Comparison of ENCODE assay signal across 30 cellular contexts in genomic region chr3:88090681-88091080, GRCh38.
"Had no signal": no experiment of that assay in that cellular context is flagged by ENCODE, and none has a peak within 500 bp of the region (broad histone marks: within the 10 kb centered on the region; RNA-seq: fewer than 3 reads in every experiment).

No MANE protein-coding gene starts in this region.

- H3K9me3 ChIP-seq: adrenal gland, body of pancreas, esophagus muscularis mucosa, gastrocnemius medialis had no signal

- FAIRE-seq: colon had no signal

- DNase-seq: activated CD4-positive, alpha-beta memory T cell treated with anti-CD3 and anti-CD28 coated beads for 36 hours; activated CD4-positive, alpha-beta T cell treated with anti-CD3 and anti-CD28 coated beads for 36 hours; activated CD4-positive, alpha-beta T cell treated with anti-CD3 and anti-CD28 coated beads, Interleukin-2, amount 10 ng/mL, durations not matched to agents 24 days and 14 days; activated CD4-positive, CD25-positive, alpha-beta regulatory T cell; activated CD4-positive, CD25-positive, alpha-beta regulatory T cell treated with anti-CD3 and anti-CD28 coated beads, Interleukin-2, amount 50 U/mL, for 72 hours; activated CD8-positive, alpha-beta memory T cell treated with anti-CD3 and anti-CD28 coated beads, Interleukin-2, amount 10 ng/mL, durations not matched to agents 7 days and 5 days; activated CD8-positive, alpha-beta memory T cell treated with anti-CD3 and anti-CD28 coated beads, Interleukin-2, amount 50 U/mL, for 4 hours; activated CD8-positive, alpha-beta T cell treated with anti-CD3 and anti-CD28 coated beads, Interleukin-2, amount 10 ng/mL, durations not matched to agents 7 days and 5 days; activated effector memory CD4-positive, alpha-beta T cell treated with anti-CD3 and anti-CD28 coated beads, Interleukin-2, amount 50 U/mL, for 16 hours; activated naive CD4-positive, alpha-beta T cell treated with anti-CD3 and anti-CD28 coated beads for 36 hours; activated naive CD8-positive, alpha-beta T cell treated with anti-CD3 and anti-CD28 coated beads for 36 hours; activated naive CD8-positive, alpha-beta T cell treated with anti-CD3 and anti-CD28 coated beads, Interleukin-2, amount 50 U/mL, for 24 hours; activated T-cell treated with anti-CD3 and anti-CD28 coated beads, Interleukin-2, amount 50 U/mL, for 1 hour; activated T-cell treated with anti-CD3 and anti-CD28 coated beads, Interleukin-2, amount 50 U/mL, for 48 hours; adrenal gland; amygdala; aorta; body of pancreas; caudate nucleus; cortex of kidney; dermis blood vessel endothelial cell; effector CD4-positive, alpha-beta T cell; effector memory CD8-positive, alpha-beta T cell; foreskin keratinocyte; gastrocnemius medialis; glutamatergic neuron; heart left ventricle; T-helper 2 cell had no signal

- H3K27ac ChIP-seq: adrenal gland, body of pancreas, esophagus muscularis mucosa, foreskin keratinocyte, gastrocnemius medialis, heart left ventricle had no signal

- H3K4me1 ChIP-seq: adrenal gland, body of pancreas, foreskin keratinocyte had no signal

- H3K27me3 ChIP-seq: adrenal gland, body of pancreas, esophagus muscularis mucosa, foreskin keratinocyte, gastrocnemius medialis, heart left ventricle had no signal

- ATAC-seq: activated CD4-positive, alpha-beta T cell treated with anti-CD3 and anti-CD28 coated beads for 36 hours; activated CD8-positive, alpha-beta memory T cell treated with anti-CD3 and anti-CD28 coated beads, Interleukin-2, amount 10 ng/mL, durations not matched to agents 7 days and 5 days; activated CD8-positive, alpha-beta T cell treated with anti-CD3 and anti-CD28 coated beads, Interleukin-2, amount 10 ng/mL, durations not matched to agents 7 days and 5 days; activated naive CD8-positive, alpha-beta T cell treated with anti-CD3 and anti-CD28 coated beads, Interleukin-2, amount 50 U/mL, for 24 hours; body of pancreas; effector memory CD8-positive, alpha-beta T cell; foreskin keratinocyte; gastrocnemius medialis; heart left ventricle had no signal

- H3K4me3 ChIP-seq: adrenal gland, body of pancreas, esophagus muscularis mucosa, gastrocnemius medialis, heart left ventricle had no signal
